In genomic region chr21:41634211-41634694, GRCh38 we compare ENCODE assay signal across 15 cellular contexts.
A peak's percentile ranks its signal among the peaks of the same experiment; 100 is the strongest.
DNase-seq lines count a peak whose midpoint lies in the region; ATAC-seq, FAIRE-seq and TF ChIP-seq lines count a peak whose summit lies in the region.
"Had no signal": no experiment of that assay in that cellular context is flagged by ENCODE, and none has a peak within 500 bp of the region (broad histone marks: within the 10 kb centered on the region; RNA-seq: fewer than 3 reads in every experiment).

No MANE protein-coding gene starts in this region.

- H2AK5ac ChIP-seq in H9 (ENCODE audit: insufficient read length, low read length), result no peak overlapping the region

- ATAC-seq in WTC11, result peak; percentile 52
- ATAC-seq in GM19023 (IDR thresholded peaks at IDR 0.05; ENCODE audit: unreplicated experiment), result no peak
- no peak for ATAC-seq in GM18520 (IDR thresholded peaks at IDR 0.05; ENCODE audit: unreplicated experiment)
- ATAC-seq in GM21723 (IDR thresholded peaks at IDR 0.05; ENCODE audit: unreplicated experiment), result no peak

- H4K5ac ChIP-seq in H9 (ENCODE audit: insufficient read length, low read depth, low read length), result no peak overlapping the region

- no peaks in the 10 kb centered on the region for H3K27me3 ChIP-seq in H9 (ENCODE audit: insufficient read depth, low read length)
- H3K27me3 ChIP-seq in small intestine (ENCODE audit: control insufficient read depth in 2 of 2, insufficient read depth in 2 of 2, low read length in 2 of 2), result no peaks in the 10 kb centered on the region
- H3K27me3 ChIP-seq: BLaER1 treated with 17β-estradiol and CSF1 and Interleukin-3, amounts not matched to agents 10 nM and 100 nM; MG63; suprapubic skin had no signal

- peaks cover 5% of the 10 kb centered on the region for H3K27me3 Mint-ChIP-seq in H9 (ENCODE audit: low read depth)
- no peaks in the 10 kb centered on the region for H3K27me3 Mint-ChIP-seq in WTC11 (ENCODE audit: low read depth)
- no peaks in the 10 kb centered on the region for H3K27me3 Mint-ChIP-seq in activated naive CD8-positive, alpha-beta T cell treated with anti-CD3 and anti-CD28 coated beads for 36 hours

- H3K36me3 ChIP-seq in kidney (ENCODE audit: control insufficient read depth in 1 of 2, insufficient read depth in 2 of 2, low read length in 2 of 2) (no peaks in the 10 kb centered on the region), small intestine (ENCODE audit: control insufficient read depth in 2 of 2, insufficient read depth in 2 of 2, low read length in 2 of 2) (no peaks in the 10 kb centered on the region)
- H3K36me3 ChIP-seq: BLaER1 treated with 17β-estradiol and CSF1 and Interleukin-3, amounts not matched to agents 10 nM and 100 nM; MG63; suprapubic skin had no signal

- peak; percentile 54 for DNase-seq in H9
- no peak for DNase-seq in WTC11 (ENCODE audit: low spot score)
- peak; percentile 94 for DNase-seq in kidney
- peak; percentile 91 for DNase-seq in small intestine
- DNase-seq in activated naive CD8-positive, alpha-beta T cell treated with anti-CD3 and anti-CD28 coated beads for 36 hours, result no peak
- DNase-seq: activated CD4-positive, alpha-beta T cell treated with anti-CD3 and anti-CD28 coated beads, Interleukin-2, amount 50 U/mL, for 48 hours; midbrain; stimulated activated CD4-positive, alpha-beta T cell treated with anti-CD3 and anti-CD28 coated beads, Interleukin-15, amount 100 ng/mL, for 24 hours had no signal

- H3K4me1 Mint-ChIP-seq in H9 (peaks cover 0 to 12% of the 10 kb centered on the region in 2 experiments; a peak in 3 of 4 replicates), WTC11 (peaks cover 7% of the 10 kb centered on the region; the same call in 1 of the 2 replicates)
- H3K4me1 Mint-ChIP-seq in activated naive CD8-positive, alpha-beta T cell treated with anti-CD3 and anti-CD28 coated beads for 36 hours, result no peaks in the 10 kb centered on the region

- H3K14ac ChIP-seq in H9 (ENCODE audit: insufficient read depth, low read length), result no peak overlapping the region

- H3K4me3 Mint-ChIP-seq in H9 (no peak overlapping the region), WTC11 (no peak overlapping the region)
- no peak overlapping the region for H3K4me3 Mint-ChIP-seq in activated naive CD8-positive, alpha-beta T cell treated with anti-CD3 and anti-CD28 coated beads for 36 hours
- H3K4me3 Mint-ChIP-seq: activated T-helper 17 cell treated with anti-CD3 and anti-CD28 coated beads, Interleukin-2, amount 50 U/mL, for 72 hours had no signal

- H3K79me1 ChIP-seq in H9 (ENCODE audit: insufficient read depth, low read depth, low read length, poor library complexity, severe bottlenecking), result no peaks in the 10 kb centered on the region

- intact Hi-C loops in kidney (cut with DNase I), result no loop called here

- H3K23ac ChIP-seq in H9 (ENCODE audit: insufficient read length, low read depth, low read length), result no peak overlapping the region

- H4K8ac ChIP-seq in H9 (replicated peaks; ENCODE audit: insufficient read length, low read depth, low read length), result no peak overlapping the region

- H3K27ac ChIP-seq in H9 (ENCODE audit: insufficient read length, low read depth, low read length) (no peak overlapping the region), kidney (ENCODE audit: low read depth in 2 of 2, low read length in 2 of 2) (peak overlapping the region in 1 of 2 donors; percentile 29), small intestine (ENCODE audit: low read depth in 1 of 2, low read length in 1 of 2) (peak overlapping the region in 1 of 2 donors; percentile 12)
- H3K27ac ChIP-seq: BLaER1 treated with 17β-estradiol and CSF1 and Interleukin-3, amounts not matched to agents 10 nM and 100 nM had no signal

- H3K4me2 ChIP-seq in H9 (ENCODE audit: insufficient read depth, insufficient read length, low read length), result no peak overlapping the region
- H3K4me2 ChIP-seq: BLaER1 treated with 17β-estradiol and CSF1 and Interleukin-3, amounts not matched to agents 10 nM and 100 nM had no signal

- H3K79me2 ChIP-seq in H9 (ENCODE audit: insufficient read depth, low read length), result no peaks in the 10 kb centered on the region

- H3K9me3 ChIP-seq in H9 (ENCODE audit: control insufficient read depth, low read depth, low read length), result no peaks in the 10 kb centered on the region
- no peaks in the 10 kb centered on the region for H3K9me3 ChIP-seq in kidney (ENCODE audit: control insufficient read depth in 1 of 2, low read length in 2 of 2)
- H3K9me3 ChIP-seq in small intestine (ENCODE audit: control insufficient read depth, low read depth), result no peaks in the 10 kb centered on the region
- H3K9me3 ChIP-seq: suprapubic skin had no signal

- H2BK12ac ChIP-seq in H9 (ENCODE audit: insufficient read length, low read depth, low read length), result no peak overlapping the region

- no peak overlapping the region for H3K27ac Mint-ChIP-seq in H9
- H3K27ac Mint-ChIP-seq in WTC11, result no peak overlapping the region
- H3K27ac Mint-ChIP-seq in activated naive CD8-positive, alpha-beta T cell treated with anti-CD3 and anti-CD28 coated beads for 36 hours, result no peak overlapping the region
- H3K27ac Mint-ChIP-seq: activated T-helper 17 cell treated with anti-CD3 and anti-CD28 coated beads, Interleukin-2, amount 50 U/mL, for 72 hours had no signal

- no peak overlapping the region for H3T11ph ChIP-seq in H9 (ENCODE audit: low read length)

- no peak overlapping the region for H2BK15ac ChIP-seq in H9 (ENCODE audit: low read depth, low read length)

- TF ChIP-seq CTCF in H9 (conservative IDR thresholded peaks at IDR 0.05) (no peak), WTC11 (IDR thresholded peaks at IDR 0.05) (no peak), kidney (IDR thresholded peaks at IDR 0.05; ENCODE audit: borderline replicate concordance, extremely low read depth, insufficient read depth) (no peak)

- H3K23me2 ChIP-seq in H9 (ENCODE audit: insufficient read length, low read depth, low read length, poor library complexity, severe bottlenecking), result no peaks in the 10 kb centered on the region

- no peak overlapping the region for H2BK20ac ChIP-seq in H9 (ENCODE audit: low read depth, low read length, poor library complexity, severe bottlenecking)

- H3K56ac ChIP-seq in H9 (ENCODE audit: insufficient read length, low read depth, low read length), result no peak overlapping the region

- no peaks in the 10 kb centered on the region; a peak in 2 of 7 replicates for H3K36me3 Mint-ChIP-seq in H9 (ENCODE audit: insufficient read depth in 1 of 3, low read depth in 3 of 3)
- no peaks in the 10 kb centered on the region for H3K36me3 Mint-ChIP-seq in WTC11
- no peaks in the 10 kb centered on the region for H3K36me3 Mint-ChIP-seq in activated naive CD8-positive, alpha-beta T cell treated with anti-CD3 and anti-CD28 coated beads for 36 hours

- CTCF ChIA-PET in WTC11 (lab: Charles Lee), result interaction anchor here (1.0 kb wide), 1 partner anchor 22 kb away, joined by 5 read pairs; no protein-coding TSS in a partner anchor

- no peak overlapping the region for H3K4ac ChIP-seq in H9 (ENCODE audit: low read depth, low read length)

- no peak overlapping the region for H2BK5ac ChIP-seq in H9 (ENCODE audit: insufficient read length, low read length)

- WGBS in H9 (ENCODE audit: extremely low coverage, insufficient read length, low lambda C conversion rate), result no CpG with 5 or more reads among the region's 6 CpGs
- WGBS in small intestine, 3 donors, result 24 to 58% (median 29%) methylated on average over 6 of the region's 6 CpGs

- FAIRE-seq in kidney (lab: Jason Lieb, UNC) (no peak), small intestine (lab: Jason Lieb, UNC) (no peak)

- no peaks in the 10 kb centered on the region for H4K20me1 ChIP-seq in H9 (ENCODE audit: control insufficient read depth, insufficient read depth, insufficient read length)
- H4K20me1 ChIP-seq: BLaER1 treated with 17β-estradiol and CSF1 and Interleukin-3, amounts not matched to agents 10 nM and 100 nM had no signal

- no peaks in the 10 kb centered on the region for H3K4me1 ChIP-seq in H9 (ENCODE audit: insufficient read depth, low read length)
- peaks cover 6 to 9% of the 10 kb centered on the region in 2 donors for H3K4me1 ChIP-seq in kidney (ENCODE audit: control insufficient read depth in 1 of 2, insufficient read depth in 1 of 2, low read depth in 1 of 2, low read length in 2 of 2)
- peaks cover 0 to 8% of the 10 kb centered on the region in 2 donors for H3K4me1 ChIP-seq in small intestine (ENCODE audit: control insufficient read depth in 2 of 2, insufficient read depth in 1 of 2, low read depth in 1 of 2, low read length in 1 of 2)

- POLR2A ChIA-PET in WTC11 (lab: Charles Lee), result interaction anchor here (0.5 kb wide), 1 partner anchor 47 kb away, joined by 3 read pairs; no protein-coding TSS in a partner anchor

- H2AFZ ChIP-seq in H9 (ENCODE audit: low read length), result no peak overlapping the region

- H3K4me3 ChIP-seq in kidney (ENCODE audit: low read length in 2 of 2) (no peak overlapping the region), small intestine (ENCODE audit: low read depth in 1 of 2, low read length in 2 of 2) (no peak overlapping the region)
- H3K4me3 ChIP-seq: BLaER1 treated with 17β-estradiol and CSF1 and Interleukin-3, amounts not matched to agents 10 nM and 100 nM; MG63; suprapubic skin had no signal

- H3K9me3 Mint-ChIP-seq in H9 (peaks cover 0 to 10% of the 10 kb centered on the region in 2 experiments; a peak in 3 of 5 replicates), WTC11 (peaks cover 15% of the 10 kb centered on the region)
- H3K9me3 Mint-ChIP-seq in activated naive CD8-positive, alpha-beta T cell treated with anti-CD3 and anti-CD28 coated beads for 36 hours, result no peaks in the 10 kb centered on the region
- H3K9me3 Mint-ChIP-seq: activated T-helper 17 cell treated with anti-CD3 and anti-CD28 coated beads, Interleukin-2, amount 50 U/mL, for 72 hours had no signal

- H4K91ac ChIP-seq in H9 (ENCODE audit: insufficient read length, low read depth, low read length), result no peak overlapping the region

- H3K18ac ChIP-seq in H9 (ENCODE audit: insufficient read length, low read depth, low read length), result no peak overlapping the region

- H2BK120ac ChIP-seq in H9 (ENCODE audit: low read depth, low read length, poor library complexity, severe bottlenecking), result no peak overlapping the region

- H3K9ac ChIP-seq in H9 (ENCODE audit: extremely low read depth, insufficient read length, low read length), result no peak overlapping the region
- H3K9ac ChIP-seq in kidney (ENCODE audit: low read length in 2 of 2), result no peak overlapping the region
- H3K9ac ChIP-seq: BLaER1 treated with 17β-estradiol and CSF1 and Interleukin-3, amounts not matched to agents 10 nM and 100 nM had no signal

Comparison
In these comparisons a context has a peak if more than half of its experiments do, and no peak if none do; other contexts are left out.
1. DNase-seq: peak in H9 (single experiment), kidney (single experiment) and small intestine (single experiment); none in WTC11 (single experiment) and activated naive CD8-positive, alpha-beta T cell treated with anti-CD3 and anti-CD28 coated beads for 36 hours (single experiment).